Comparison of ENCODE assay signal across 8 cellular contexts in genomic region chr11:65660908-65661307, GRCh38. TPM values are rescaled to one million over a fixed set of nuclear protein-coding genes. Genes with fewer than 3 reads are reported as not detected.
DNase-seq lines count a peak whose midpoint lies in the region; ATAC-seq and TF ChIP-seq lines count a peak whose summit lies in the region.
"Not testable (repeated sequence)": the region's sequence is repeated elsewhere in the genome, so short reads cannot be mapped to it uniquely, and the experiment has no call there.

No MANE protein-coding gene starts in this region.

- H3K4me3 ChIP-seq in CD4-positive, alpha-beta memory T cell (ENCODE audit: low read length in 2 of 2); OCI-LY1 (ENCODE audit: low read depth, low read length, poor library complexity, severe bottlenecking); endocrine pancreas (ENCODE audit: control insufficient read depth, insufficient read depth, low read length): not testable (repeated sequence)
- H3K4me3 ChIP-seq in lower lobe of right lung (peak overlapping the region; percentile 94), tibial artery (peak overlapping the region in 1 of 2 donors; percentile 67)

- peak overlapping the region; percentile 98 for H3K27ac ChIP-seq in CD4-positive, alpha-beta memory T cell (ENCODE audit: low read depth, low read length)
- H3K27ac ChIP-seq in OCI-LY1 (ENCODE audit: low read depth, low read length, poor library complexity, severe bottlenecking): not testable (repeated sequence)
- peak overlapping the region; percentile 96 for H3K27ac ChIP-seq in lower lobe of right lung
- H3K27ac ChIP-seq in tibial artery: peak overlapping the region; percentile 95 to 97

- peaks cover 38% of the 10 kb centered on the region for H3K4me1 ChIP-seq in CD4-positive, alpha-beta memory T cell (ENCODE audit: insufficient read depth, low read length)
- H3K4me1 ChIP-seq in OCI-LY1 (ENCODE audit: insufficient read depth, low read length, severe bottlenecking): peaks cover 19% of the 10 kb centered on the region
- not testable (repeated sequence) for H3K4me1 ChIP-seq in endocrine pancreas (ENCODE audit: control insufficient read depth, insufficient read depth, low read length)
- H3K4me1 ChIP-seq in lower lobe of right lung: peaks cover 40% of the 10 kb centered on the region
- H3K4me1 ChIP-seq in tibial artery: peaks cover 0 to 44% (median 35%) of the 10 kb centered on the region in 4 donors

- not testable (repeated sequence) for H3K27me3 ChIP-seq in CD4-positive, alpha-beta memory T cell (ENCODE audit: insufficient read depth, low read length); OCI-LY1 (ENCODE audit: insufficient read depth, low read length); endocrine pancreas (ENCODE audit: control insufficient read depth, insufficient read depth, low read length); lower lobe of right lung (ENCODE audit: low read depth); tibial artery

- H3K9me2 ChIP-seq in OCI-LY1 (ENCODE audit: low read depth, low read length): not testable (repeated sequence)

- not testable (repeated sequence) for H4K20me1 ChIP-seq in OCI-LY1 (ENCODE audit: insufficient read depth, low read length)

- POLR2A ChIA-PET in CD4-positive, alpha-beta memory T cell (lab: Charles Lee; ENCODE audit: partially characterized antibody): interaction anchor here (0.7 to 13.6 kb wide), 5 partner anchors 8 to 198 kb away, joined by 3 to 359 read pairs (median 85); partner anchors contain the start of genes MAP3K11, PCNX3 and SIPA1

- peaks cover 43 to 58% of the 10 kb centered on the region in 2 donors for H3K36me3 Mint-ChIP-seq in CD4-positive, alpha-beta memory T cell
- H3K36me3 Mint-ChIP-seq in activated CD4-positive, alpha-beta T cell treated with anti-CD3 and anti-CD28 coated beads, Interleukin-2, amount 10 ng/mL, durations not matched to agents 24 days and 14 days (ENCODE audit: low read depth): peaks cover 48% of the 10 kb centered on the region
- not testable (repeated sequence) for H3K36me3 Mint-ChIP-seq in activated naive CD8-positive, alpha-beta T cell

- not testable (repeated sequence) for H3F3A ChIP-seq in OCI-LY1 (ENCODE audit: insufficient read depth, low read length)

- not testable (repeated sequence) for DNase-seq in CD4-positive, alpha-beta memory T cell; activated CD4-positive, alpha-beta T cell treated with anti-CD3 and anti-CD28 coated beads, Interleukin-2, amount 10 ng/mL, durations not matched to agents 24 days and 14 days; lower lobe of right lung; tibial artery
- peak; percentile 6 for DNase-seq in posterior vena cava (ENCODE audit: low spot score)

- H3K9me3 Mint-ChIP-seq in CD4-positive, alpha-beta memory T cell; activated CD4-positive, alpha-beta T cell treated with anti-CD3 and anti-CD28 coated beads, Interleukin-2, amount 10 ng/mL, durations not matched to agents 24 days and 14 days; activated naive CD8-positive, alpha-beta T cell (ENCODE audit: low read depth): not testable (repeated sequence)

- peak overlapping the region; percentile 79 to 89 (median 86) for H3K4me3 Mint-ChIP-seq in CD4-positive, alpha-beta memory T cell
- peak overlapping the region; percentile 86 for H3K4me3 Mint-ChIP-seq in activated CD4-positive, alpha-beta T cell treated with anti-CD3 and anti-CD28 coated beads, Interleukin-2, amount 10 ng/mL, durations not matched to agents 24 days and 14 days
- H3K4me3 Mint-ChIP-seq in activated naive CD8-positive, alpha-beta T cell: peak overlapping the region; percentile 90

- not testable (repeated sequence) for H3K79me2 ChIP-seq in OCI-LY1 (ENCODE audit: insufficient read depth, low read length)

- H3K9me3 ChIP-seq in CD4-positive, alpha-beta memory T cell (ENCODE audit: control insufficient read depth in 1 of 2, low read length in 2 of 2); OCI-LY1 (ENCODE audit: low read length); endocrine pancreas (ENCODE audit: control insufficient read depth, low read length); lower lobe of right lung; tibial artery: not testable (repeated sequence)

- not testable (repeated sequence) for H3K27me3 Mint-ChIP-seq in CD4-positive, alpha-beta memory T cell; activated CD4-positive, alpha-beta T cell treated with anti-CD3 and anti-CD28 coated beads, Interleukin-2, amount 10 ng/mL, durations not matched to agents 24 days and 14 days; activated naive CD8-positive, alpha-beta T cell

- intact Hi-C loops in CD4-positive, alpha-beta memory T cell (cut with micrococcal nuclease): loop anchor here (5.0 kb wide), 1 partner anchor 196 kb away; the partner anchor contains the start of gene CFL1
- intact Hi-C loops in activated CD4-positive, alpha-beta T cell treated with anti-CD3 and anti-CD28 coated beads, Interleukin-2, amount 10 ng/mL, durations not matched to agents 24 days and 14 days (cut with micrococcal nuclease); lower lobe of right lung (cut with DNase I); posterior vena cava (cut with DNase I): not testable (repeated sequence)
- intact Hi-C loops in tibial artery (cut with DNase I; ENCODE audit: low total_unique reads): loop anchor here (5.0 kb wide), 1 partner anchor 44 kb away; the partner anchor contains the start of gene PCNX3

- H3K36me3 ChIP-seq in CD4-positive, alpha-beta memory T cell (ENCODE audit: insufficient read depth, low read length): peaks cover 56% of the 10 kb centered on the region
- H3K36me3 ChIP-seq in OCI-LY1 (ENCODE audit: insufficient read depth, low read length): peaks cover 55% of the 10 kb centered on the region
- H3K36me3 ChIP-seq in endocrine pancreas (ENCODE audit: control insufficient read depth, insufficient read depth, low read length): not testable (repeated sequence)
- peaks cover 59% of the 10 kb centered on the region for H3K36me3 ChIP-seq in lower lobe of right lung
- H3K36me3 ChIP-seq in tibial artery: peaks cover 54 to 61% (median 60%) of the 10 kb centered on the region in 3 donors

- CTCF ChIA-PET in CD4-positive, alpha-beta memory T cell (lab: Charles Lee; ENCODE audit: partially characterized antibody): interaction anchor here (0.7 to 1.3 kb wide), 3 partner anchors 21 to 119 kb away, joined by 3 to 5 read pairs (median 4); partner anchors contain the start of gene KAT5

- peak overlapping the region; percentile 61 to 94 (median 86) for H3K27ac Mint-ChIP-seq in CD4-positive, alpha-beta memory T cell
- not testable (repeated sequence) for H3K27ac Mint-ChIP-seq in activated CD4-positive, alpha-beta T cell treated with anti-CD3 and anti-CD28 coated beads, Interleukin-2, amount 10 ng/mL, durations not matched to agents 24 days and 14 days
- H3K27ac Mint-ChIP-seq in activated naive CD8-positive, alpha-beta T cell: peak overlapping the region; percentile 90

- not testable (repeated sequence) for H2AFZ ChIP-seq in OCI-LY1 (ENCODE audit: low read length)

- ATAC-seq in lower lobe of right lung: not testable (repeated sequence)

- TF ChIP-seq CTCF in OCI-LY1 (IDR thresholded peaks at IDR 0.05; ENCODE audit: low read length); lower lobe of right lung (IDR thresholded peaks at IDR 0.05); tibial artery (IDR thresholded peaks at IDR 0.05): not testable (repeated sequence)

- H3K9ac ChIP-seq in OCI-LY1 (ENCODE audit: low read length): not testable (repeated sequence)
- peak overlapping the region; percentile 7 for H3K9ac ChIP-seq in endocrine pancreas (ENCODE audit: control insufficient read depth, insufficient read depth, low read length)

- H3K4me1 Mint-ChIP-seq in CD4-positive, alpha-beta memory T cell: peaks cover 32 to 59% (median 42%) of the 10 kb centered on the region in 4 donors
- H3K4me1 Mint-ChIP-seq in activated CD4-positive, alpha-beta T cell treated with anti-CD3 and anti-CD28 coated beads, Interleukin-2, amount 10 ng/mL, durations not matched to agents 24 days and 14 days: peaks cover 28% of the 10 kb centered on the region
- H3K4me1 Mint-ChIP-seq in activated naive CD8-positive, alpha-beta T cell (ENCODE audit: low read depth): peaks cover 47% of the 10 kb centered on the region

- H3K4me2 ChIP-seq in OCI-LY1 (ENCODE audit: low read length): peak overlapping the region; percentile 100; the same call in 1 of the 2 replicates

RNA-seq across cellular contexts. Expression of gene RELA, which starts 1.8 kb away (rescaled TPM):
- 100 to 1,000 TPM; 170 to 173 TPM for total RNA-seq in CD4-positive, alpha-beta memory T cell
- 10 to 100 TPM; 36.5 to 74.7 TPM for polyA plus RNA-seq in CD4-positive, alpha-beta memory T cell
- 95.7 and 98.2 TPM in 2 replicates for total RNA-seq in activated CD4-positive, alpha-beta T cell treated with anti-CD3 and anti-CD28 coated beads, Interleukin-2, amount 10 ng/mL, durations not matched to agents 24 days and 14 days
- total RNA-seq in lower lobe of right lung (68.9 TPM), posterior vena cava (10 to 100 TPM; 57.6 to 80.8 TPM)

RNA-seq across cellular contexts. Expression of gene SIPA1, which starts 23.0 kb away (rescaled TPM):
- 100 to 1,000 TPM; 150 to 169 TPM for total RNA-seq in CD4-positive, alpha-beta memory T cell
- polyA plus RNA-seq in CD4-positive, alpha-beta memory T cell: 100 to 1,000 TPM in 1 of 2 donors, 10 to 100 TPM in 1; 50.1 to 204 TPM
- 118 and 125 TPM in 2 replicates for total RNA-seq in activated CD4-positive, alpha-beta T cell treated with anti-CD3 and anti-CD28 coated beads, Interleukin-2, amount 10 ng/mL, durations not matched to agents 24 days and 14 days
- total RNA-seq in lower lobe of right lung (102 TPM), posterior vena cava (10 to 100 TPM; 62.9 to 64.2 TPM)

RNA-seq across cellular contexts. Expression of gene PCNX3, which starts 45.3 kb away (rescaled TPM):
- total RNA-seq in CD4-positive, alpha-beta memory T cell: 10 to 100 TPM; 63.3 to 66.3 TPM
- 1 to 10 TPM in 1 of 2 donors, under 1 TPM in 1; 0.41 to 6.3 TPM for polyA plus RNA-seq in CD4-positive, alpha-beta memory T cell
- 52.0 and 55.1 TPM in 2 replicates for total RNA-seq in activated CD4-positive, alpha-beta T cell treated with anti-CD3 and anti-CD28 coated beads, Interleukin-2, amount 10 ng/mL, durations not matched to agents 24 days and 14 days
- total RNA-seq in lower lobe of right lung (32.4 TPM), posterior vena cava (10 to 100 TPM; 21.3 to 22.6 TPM)

RNA-seq across cellular contexts. Expression of gene MAP3K11, which starts 46.9 kb away (rescaled TPM):
- 10 to 100 TPM; 92.0 to 93.6 TPM for total RNA-seq in CD4-positive, alpha-beta memory T cell
- polyA plus RNA-seq in CD4-positive, alpha-beta memory T cell: 10 to 100 TPM in 1 of 2 donors, 1 to 10 TPM in 1; 6.3 to 24.1 TPM
- total RNA-seq in activated CD4-positive, alpha-beta T cell treated with anti-CD3 and anti-CD28 coated beads, Interleukin-2, amount 10 ng/mL, durations not matched to agents 24 days and 14 days: 89.1 and 90.7 TPM in 2 replicates
- total RNA-seq in lower lobe of right lung: 113 TPM
- 10 to 100 TPM; 39.1 to 46.3 TPM for total RNA-seq in posterior vena cava

RNA-seq across cellular contexts. Expression of gene KAT5, which starts 51.1 kb away (rescaled TPM):
- total RNA-seq in CD4-positive, alpha-beta memory T cell: 100 to 1,000 TPM in 1 of 2 experiments, 10 to 100 TPM in 1; 93.5 to 106 TPM
- polyA plus RNA-seq in CD4-positive, alpha-beta memory T cell: 10 to 100 TPM; 45.4 to 61.5 TPM
- total RNA-seq in activated CD4-positive, alpha-beta T cell treated with anti-CD3 and anti-CD28 coated beads, Interleukin-2, amount 10 ng/mL, durations not matched to agents 24 days and 14 days: 71.6 and 72.3 TPM in 2 replicates
- total RNA-seq in lower lobe of right lung: 82.6 TPM
- 10 to 100 TPM; 62.3 to 65.0 TPM for total RNA-seq in posterior vena cava
